Comparison of ENCODE assay signal across 17 cellular contexts in genomic region chr3:100022506-100022905, GRCh38.
DNase-seq lines count a peak whose midpoint lies in the region; ATAC-seq, FAIRE-seq and TF ChIP-seq lines count a peak whose summit lies in the region.
"Had no signal": no experiment of that assay in that cellular context is flagged by ENCODE, and none has a peak within 500 bp of the region (broad histone marks: within the 10 kb centered on the region; RNA-seq: fewer than 3 reads in every experiment).

No MANE protein-coding gene starts in this region.

- no peak overlapping the region for H2BK120ac ChIP-seq in IMR-90 (ENCODE audit: low read depth, low read length)

- H3K4me3 ChIP-seq in IMR-90 (ENCODE audit: insufficient read depth, low read depth, low read length) (no peak overlapping the region), keratinocyte (ENCODE audit: control insufficient read depth in 2 of 3, extremely low read depth in 1 of 3, insufficient read depth in 2 of 3, low read depth in 1 of 3, low read length in 3 of 3) (no peak overlapping the region), skin epidermis (no peak overlapping the region), HAP-1 (no peak overlapping the region)
- H3K4me3 ChIP-seq: MG63, SK-N-MC had no signal

- no peaks in the 10 kb centered on the region for H4K20me1 ChIP-seq in IMR-90 (ENCODE audit: insufficient read depth, low read length)
- no peaks in the 10 kb centered on the region for H4K20me1 ChIP-seq in keratinocyte (ENCODE audit: control insufficient read depth, extremely low read depth, insufficient read depth, low read length)

- H2BK20ac ChIP-seq in IMR-90 (ENCODE audit: low read depth, low read length): no peak overlapping the region

- DNase-seq in IMR-90: no peak
- peak; percentile 47 for DNase-seq in astrocyte of the hippocampus (ENCODE audit: low read depth, low spot score)
- DNase-seq in keratinocyte (ENCODE audit: low read depth, low spot score): no peak
- no peak for DNase-seq in HAP-1 (ENCODE audit: low spot score in 2 of 2)
- DNase-seq: BE2C; CD8-positive, alpha-beta T cell; KG1; NCI-H1105; NCI-H1694 treated with DMSO at 0.1 percent for 48 hours had no signal

- no peak overlapping the region for H2BK5ac ChIP-seq in IMR-90 (ENCODE audit: low read depth, low read length, poor library complexity, severe bottlenecking)

- H3K23ac ChIP-seq in IMR-90 (ENCODE audit: low read depth, low read length): no peak overlapping the region

- POLR2A ChIA-PET in IMR-90 (lab: Charles Lee; ENCODE audit: unreplicated experiment): no interaction called here

- H3K56ac ChIP-seq in IMR-90 (ENCODE audit: extremely low read depth, insufficient read depth, low read length): no peak overlapping the region

- H2AFZ ChIP-seq in IMR-90 (replicated peaks; ENCODE audit: low read length, poor library complexity): no peak overlapping the region
- no peak overlapping the region for H2AFZ ChIP-seq in keratinocyte (ENCODE audit: control insufficient read depth, low read length)

- H3K27ac ChIP-seq in IMR-90 (ENCODE audit: insufficient read depth, low read length) (no peak overlapping the region), keratinocyte (ENCODE audit: control insufficient read depth, insufficient read depth, low read length) (peak overlapping the region; percentile 66), skin epidermis (peak overlapping the region in 16 of 21 experiments; percentile 13 to 82 (median 65))
- H3K27ac ChIP-seq: HL-60, SK-N-MC had no signal

- H3K18ac ChIP-seq in IMR-90 (ENCODE audit: low read depth, low read length): no peak overlapping the region

- H3K4ac ChIP-seq in IMR-90 (ENCODE audit: low read depth, low read length): no peak overlapping the region

- H3K9me3 Mint-ChIP-seq in stimulated activated memory B cell treated with anti-CD40 and anti-IgM and Interleukin-4, amounts not matched to agents 10 μg/mL and 1 μg/mL and 100 μg/mL, for 72 hours: no peaks in the 10 kb centered on the region
- H3K9me3 Mint-ChIP-seq: CD8-positive, alpha-beta T cell had no signal

- H3K4me1 Mint-ChIP-seq in stimulated activated memory B cell treated with anti-CD40 and anti-IgM and Interleukin-4, amounts not matched to agents 10 μg/mL and 1 μg/mL and 100 μg/mL, for 72 hours: no peaks in the 10 kb centered on the region

- H3K4me3 Mint-ChIP-seq in stimulated activated memory B cell treated with anti-CD40 and anti-IgM and Interleukin-4, amounts not matched to agents 10 μg/mL and 1 μg/mL and 100 μg/mL, for 72 hours: no peak overlapping the region
- H3K4me3 Mint-ChIP-seq: CD8-positive, alpha-beta T cell had no signal

- CTCF ChIA-PET in IMR-90 (lab: Yijun Ruan, JAX): interaction anchor here (0.6 kb wide), 1 partner anchor 12 kb away, joined by 5 read pairs; no protein-coding TSS in a partner anchor

- ATAC-seq in IMR-90 (ENCODE audit: low read depth) (no peak), HG02759 (IDR thresholded peaks at IDR 0.05; ENCODE audit: unreplicated experiment) (no peak), GM19455 (IDR thresholded peaks at IDR 0.05; ENCODE audit: unreplicated experiment) (no peak)
- ATAC-seq in stimulated activated memory B cell treated with anti-CD40 and anti-IgM and Interleukin-4, amounts not matched to agents 10 μg/mL and 1 μg/mL and 100 μg/mL, for 72 hours: no peak
- ATAC-seq: CD8-positive, alpha-beta T cell; HCT116 had no signal

- H4K8ac ChIP-seq in IMR-90 (ENCODE audit: low read depth in 2 of 2, low read length in 2 of 2): no peak overlapping the region

- dilution Hi-C loops in IMR-90 (cut with HindIII; ENCODE audit: low sequenced_read_pairs, unreplicated experiment) (no loop called here), keratinocyte (cut with MboI; ENCODE audit: extremely low pct_ligation_motif_present, low sequenced_read_pairs) (no loop called here)

- peaks cover 16% of the 10 kb centered on the region for H3K36me3 Mint-ChIP-seq in stimulated activated memory B cell treated with anti-CD40 and anti-IgM and Interleukin-4, amounts not matched to agents 10 μg/mL and 1 μg/mL and 100 μg/mL, for 72 hours

- H3K9me3 ChIP-seq in IMR-90 (ENCODE audit: control insufficient read depth, insufficient read depth, low read length) (no peaks in the 10 kb centered on the region), keratinocyte (ENCODE audit: control insufficient read depth, low read depth, low read length) (no peaks in the 10 kb centered on the region), HAP-1 (no peaks in the 10 kb centered on the region)
- H3K9me3 ChIP-seq: BE2C had no signal

- TF ChIP-seq CTCF in IMR-90 (conservative IDR thresholded peaks at IDR 0.05; ENCODE audit: low read depth, low read length) (no peak), keratinocyte (optimal IDR thresholded peaks at IDR 0.05 in 1 of 3, IDR thresholded peaks at IDR 0.05 in 1 of 3, conservative IDR thresholded peaks at IDR 0.05 in 1 of 3; ENCODE audit: extremely low read depth in 1 of 3, insufficient read depth in 2 of 3, low read length in 3 of 3) (no peak)

- no peaks in the 10 kb centered on the region; a peak in 2 of 4 replicates for H3K79me1 ChIP-seq in IMR-90 (ENCODE audit: low read depth in 1 of 2, low read length in 2 of 2)

- TF ChIP-seq RAD21 in IMR-90 (IDR thresholded peaks at IDR 0.05; ENCODE audit: low read length): no peak

- H3K27ac Mint-ChIP-seq in stimulated activated memory B cell treated with anti-CD40 and anti-IgM and Interleukin-4, amounts not matched to agents 10 μg/mL and 1 μg/mL and 100 μg/mL, for 72 hours: no peak overlapping the region
- H3K27ac Mint-ChIP-seq: CD8-positive, alpha-beta T cell had no signal

- no peak for TF ChIP-seq POLR2A in IMR-90 (IDR thresholded peaks at IDR 0.05; ENCODE audit: low read depth, low read length)

- peak overlapping the region; percentile 17; the same call in 1 of the 2 replicates for H4K91ac ChIP-seq in IMR-90 (ENCODE audit: insufficient read depth, low read depth, low read length)

- intact Hi-C loops in IMR-90 (cut with micrococcal nuclease): loop anchor here (5.0 kb wide), 1 partner anchor 50 kb away; no protein-coding TSS in a partner anchor

- no peaks in the 10 kb centered on the region for H3K27me3 Mint-ChIP-seq in stimulated activated memory B cell treated with anti-CD40 and anti-IgM and Interleukin-4, amounts not matched to agents 10 μg/mL and 1 μg/mL and 100 μg/mL, for 72 hours

- FAIRE-seq in keratinocyte (lab: Jason Lieb, UNC): no peak

- no peaks in the 10 kb centered on the region for H3K79me2 ChIP-seq in keratinocyte (ENCODE audit: control insufficient read depth, insufficient read depth, low read length)

- H3K4me1 ChIP-seq in IMR-90 (ENCODE audit: control insufficient read depth, insufficient read depth, low read length): peaks cover 11% of the 10 kb centered on the region
- H3K4me1 ChIP-seq in keratinocyte (ENCODE audit: control insufficient read depth, extremely low read depth, insufficient read depth, low read length): peaks cover 30% of the 10 kb centered on the region
- H3K4me1 ChIP-seq in HAP-1: peaks cover 16% of the 10 kb centered on the region

- in situ Hi-C loops in IMR-90 (cut with MboI; ENCODE audit: low sequenced_read_pairs): no loop called here
- in situ Hi-C loops in HAP-1 (cut with MboI; ENCODE audit: low sequenced_read_pairs): no loop called here

- no peak overlapping the region for H2BK15ac ChIP-seq in IMR-90 (ENCODE audit: low read depth, low read length)

- H4K5ac ChIP-seq in IMR-90 (ENCODE audit: low read depth, low read length): no peak overlapping the region

- H3K4me2 ChIP-seq in IMR-90 (ENCODE audit: low read depth, low read length): no peak overlapping the region
- no peak overlapping the region for H3K4me2 ChIP-seq in keratinocyte (ENCODE audit: control insufficient read depth, extremely low read depth, insufficient read depth, low read depth, low read length)

- no peaks in the 10 kb centered on the region for H3K27me3 ChIP-seq in IMR-90 (ENCODE audit: control insufficient read depth, insufficient read depth, low read length)
- no peaks in the 10 kb centered on the region for H3K27me3 ChIP-seq in keratinocyte (ENCODE audit: control insufficient read depth, extremely low read depth, insufficient read depth, low read length)
- H3K27me3 ChIP-seq in HAP-1 (ENCODE audit: low read depth): no peaks in the 10 kb centered on the region
- H3K27me3 ChIP-seq: BE2C, MG63 had no signal

- H3K36me3 ChIP-seq in IMR-90 (ENCODE audit: control insufficient read depth, insufficient read depth, low read length) (no peaks in the 10 kb centered on the region), keratinocyte (ENCODE audit: control insufficient read depth in 2 of 2, extremely low read depth in 1 of 2, insufficient read depth in 2 of 2, low read length in 2 of 2) (peaks cover 0 to 4% of the 10 kb centered on the region in 2 experiments), HAP-1 (replicated peaks) (no peaks in the 10 kb centered on the region)
- H3K36me3 ChIP-seq: BE2C had no signal

- no peak overlapping the region for H3K9ac ChIP-seq in IMR-90 (ENCODE audit: low read depth, low read length)
- no peak overlapping the region for H3K9ac ChIP-seq in keratinocyte (ENCODE audit: control insufficient read depth, extremely low read depth, insufficient read depth, low read length)

- no peaks in the 10 kb centered on the region; the same call in 1 of the 2 replicates for H3K9me1 ChIP-seq in IMR-90 (ENCODE audit: insufficient read depth, low read length)
- H3K9me1 ChIP-seq in keratinocyte (ENCODE audit: control insufficient read depth, extremely low read depth, insufficient read depth, low read length): no peaks in the 10 kb centered on the region

- no peak overlapping the region for H2AK9ac ChIP-seq in IMR-90 (replicated peaks; ENCODE audit: low read depth, low read length, poor library complexity)

- BruUV-seq in IMR-90 (replicated peaks; lab: Mats Ljungman, UMichigan): no TSS peak

- no peak overlapping the region for H2AK5ac ChIP-seq in IMR-90 (ENCODE audit: low read depth, low read length)

- H3K14ac ChIP-seq in IMR-90 (replicated peaks; ENCODE audit: low read depth, low read length): no peak overlapping the region

TF ChIP-seq in IMR-90, 13 proteins besides CTCF, POLR2A, EP300 and RAD21 (continues in another document):
- no peak for TF ChIP-seq SMC3 (IDR thresholded peaks at IDR 0.05; ENCODE audit: low read depth, low read length)
- no peak for TF ChIP-seq CHD1 (IDR thresholded peaks at IDR 0.05; ENCODE audit: low read depth, low read length)
- TF ChIP-seq USF2 (IDR thresholded peaks at IDR 0.05; ENCODE audit: low read depth, low read length): no peak
- no peak for TF ChIP-seq CEBPB (IDR thresholded peaks at IDR 0.05; ENCODE audit: low read depth, low read length)
